ENCODE assay signal across 20 cellular contexts in the genomic region with DNA sequence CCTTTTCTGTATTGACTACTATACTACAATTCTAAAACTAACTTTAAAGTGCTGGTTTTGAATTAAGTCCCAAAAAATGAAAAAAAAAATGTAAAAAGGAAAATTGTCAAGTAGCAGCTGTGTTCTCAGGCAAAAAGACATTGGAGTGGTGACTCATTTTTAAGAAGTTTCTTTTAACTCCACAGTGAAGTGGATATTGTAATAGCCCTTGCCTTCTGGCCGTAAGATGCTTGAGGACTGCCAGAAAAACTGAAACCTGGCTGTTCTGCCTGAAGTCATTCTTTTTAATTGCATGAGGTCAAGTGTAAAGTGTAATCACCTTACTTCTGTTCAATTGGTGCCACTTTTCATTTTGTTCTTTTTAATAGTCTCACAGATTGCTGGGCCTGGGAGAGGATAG.
"Had no signal": no experiment of that assay in that cellular context is flagged by ENCODE, and none has a peak within 500 bp of the region (broad histone marks: within the 10 kb centered on the region; RNA-seq: fewer than 3 reads in every experiment).

No MANE protein-coding gene starts in this region.

- ATAC-seq: activated CD8-positive, alpha-beta T cell treated with anti-CD3 and anti-CD28 coated beads for 36 hours; activated naive CD4-positive, alpha-beta T cell treated with anti-CD3 and anti-CD28 coated beads, Interleukin-2, amount 50 U/mL, for 72 hours; effector memory CD8-positive, alpha-beta T cell; right cardiac atrium; WTC11 had no signal

- H3K4me3 ChIP-seq: skin epidermis had no signal

- DNase-seq: activated CD4-positive, alpha-beta T cell treated with anti-CD3 and anti-CD28 coated beads for 48 hours; activated CD8-positive, alpha-beta T cell treated with anti-CD3 and anti-CD28 coated beads for 36 hours; activated gamma-delta T cell; activated T-cell treated with anti-CD3 and anti-CD28 coated beads, Interleukin-2, amount 50 U/mL, for 48 hours; amniotic stem cell; brain microvascular endothelial cell; effector memory CD8-positive, alpha-beta T cell; hypothalamus; kidney glomerular epithelial cell; nephron progenitor cell; occipital lobe; right cardiac atrium; stimulated activated CD4-positive, alpha-beta T cell treated with anti-CD3 and anti-CD28 coated beads, Interleukin-15, amount 100 ng/mL, for 24 hours; stimulated activated CD4-positive, alpha-beta T cell treated with anti-CD3 and anti-CD28 coated beads, Interleukin-4, amount 100 ng/mL, for 24 hours; stimulated activated naive CD4-positive, alpha-beta T cell treated with Interleukin-2 at 50 U/mL for 16 hours; substantia nigra; trophoblast cell had no signal
